15 cellular contexts compared by ENCODE assay signal in genomic region chr5:72121753-72122445, GRCh38. TPM values are rescaled to one million over a fixed set of nuclear protein-coding genes. Genes with fewer than 3 reads are reported as not detected.
DNase-seq lines count a peak whose midpoint lies in the region; ATAC-seq and TF ChIP-seq lines count a peak whose summit lies in the region.
"Had no signal": no experiment of that assay in that cellular context is flagged by ENCODE, and none has a peak within 500 bp of the region (broad histone marks: within the 10 kb centered on the region; RNA-seq: fewer than 3 reads in every experiment).

No MANE protein-coding gene starts in this region.

- H3K4me3 Mint-ChIP-seq in WTC11, result peak overlapping the region; percentile 52
- H3K4me3 Mint-ChIP-seq: activated CD4-positive, alpha-beta T cell treated with anti-CD3 and anti-CD28 coated beads for 36 hours; activated naive CD4-positive, alpha-beta T cell treated with anti-CD3 and anti-CD28 coated beads, Interleukin-2, amount 10 ng/mL, durations not matched to agents 7 days and 5 days; effector memory CD8-positive, alpha-beta T cell had no signal

- intact Hi-C loops in IMR-90 (cut with micrococcal nuclease), result no loop called here
- intact Hi-C loops in tibial artery (cut with DNase I; ENCODE audit: low total_unique reads), result no loop called here

- no peaks in the 10 kb centered on the region for H3K27me3 ChIP-seq in IMR-90 (ENCODE audit: control insufficient read depth, insufficient read depth, low read length)
- no peaks in the 10 kb centered on the region for H3K27me3 ChIP-seq in tibial artery

- H3K4me1 Mint-ChIP-seq in WTC11, result peaks cover 63% of the 10 kb centered on the region
- H3K4me1 Mint-ChIP-seq: activated CD4-positive, alpha-beta T cell treated with anti-CD3 and anti-CD28 coated beads for 36 hours; activated naive CD4-positive, alpha-beta T cell treated with anti-CD3 and anti-CD28 coated beads, Interleukin-2, amount 10 ng/mL, durations not matched to agents 7 days and 5 days had no signal

- H4K5ac ChIP-seq in IMR-90 (ENCODE audit: low read depth, low read length), result no peak overlapping the region

- H2AK5ac ChIP-seq in IMR-90 (ENCODE audit: low read depth, low read length), result no peak overlapping the region

- BruUV-seq in IMR-90 (replicated peaks; lab: Mats Ljungman, UMichigan), result no TSS peak

- dilution Hi-C loops in IMR-90 (cut with HindIII; ENCODE audit: low sequenced_read_pairs, unreplicated experiment), result no loop called here

- no peak overlapping the region for H3K56ac ChIP-seq in IMR-90 (ENCODE audit: extremely low read depth, insufficient read depth, low read length)

- H3K4me1 ChIP-seq in IMR-90 (ENCODE audit: control insufficient read depth, insufficient read depth, low read length) (peaks cover 24% of the 10 kb centered on the region), tibial artery (peaks cover 0 to 97% (median 42%) of the 10 kb centered on the region in 4 donors)

- peaks cover 3% of the 10 kb centered on the region for H3K9me3 ChIP-seq in IMR-90 (ENCODE audit: control insufficient read depth, insufficient read depth, low read length)
- no peaks in the 10 kb centered on the region for H3K9me3 ChIP-seq in tibial artery

- no peak overlapping the region for H3K27ac ChIP-seq in IMR-90 (ENCODE audit: insufficient read depth, low read length)
- peak overlapping the region in 1 of 2 donors; percentile 0 for H3K27ac ChIP-seq in tibial artery

- no peak overlapping the region for H3K14ac ChIP-seq in IMR-90 (replicated peaks; ENCODE audit: low read depth, low read length)

- H3K4ac ChIP-seq in IMR-90 (ENCODE audit: low read depth, low read length), result no peak overlapping the region

- peaks cover 7% of the 10 kb centered on the region for H3K9me3 Mint-ChIP-seq in WTC11
- H3K9me3 Mint-ChIP-seq: activated naive CD4-positive, alpha-beta T cell treated with anti-CD3 and anti-CD28 coated beads, Interleukin-2, amount 10 ng/mL, durations not matched to agents 7 days and 5 days; effector memory CD8-positive, alpha-beta T cell had no signal

- H2BK5ac ChIP-seq in IMR-90 (ENCODE audit: low read depth, low read length, poor library complexity, severe bottlenecking), result no peak overlapping the region

- no peak overlapping the region for H3K23ac ChIP-seq in IMR-90 (ENCODE audit: low read depth, low read length)

- H3K18ac ChIP-seq in IMR-90 (ENCODE audit: low read depth, low read length), result no peak overlapping the region

- no peaks in the 10 kb centered on the region for H3K27me3 Mint-ChIP-seq in WTC11 (ENCODE audit: low read depth)

- H3K79me1 ChIP-seq in IMR-90 (ENCODE audit: low read depth in 1 of 2, low read length in 2 of 2), result peaks cover 52 to 77% of the 10 kb centered on the region in 2 experiments

- peak overlapping the region; percentile 96 for H3K27ac Mint-ChIP-seq in WTC11
- H3K27ac Mint-ChIP-seq: activated CD4-positive, alpha-beta T cell treated with anti-CD3 and anti-CD28 coated beads for 36 hours; activated naive CD4-positive, alpha-beta T cell treated with anti-CD3 and anti-CD28 coated beads, Interleukin-2, amount 10 ng/mL, durations not matched to agents 7 days and 5 days; effector memory CD8-positive, alpha-beta T cell had no signal

- H3K4me2 ChIP-seq in IMR-90 (ENCODE audit: low read depth, low read length), result no peak overlapping the region

- H3K9ac ChIP-seq in IMR-90 (ENCODE audit: low read depth, low read length), result no peak overlapping the region

- TF ChIP-seq CTCF in IMR-90 (conservative IDR thresholded peaks at IDR 0.05; ENCODE audit: low read depth, low read length) (no peak), WTC11 (IDR thresholded peaks at IDR 0.05) (no peak), tibial artery (IDR thresholded peaks at IDR 0.05) (no peak)

- H3K36me3 ChIP-seq in IMR-90 (ENCODE audit: control insufficient read depth, insufficient read depth, low read length) (peaks cover 20% of the 10 kb centered on the region), tibial artery (peaks cover 16 to 32% (median 29%) of the 10 kb centered on the region in 3 donors)

- peaks cover 29% of the 10 kb centered on the region for H3K9me1 ChIP-seq in IMR-90 (ENCODE audit: insufficient read depth, low read length)

- TF ChIP-seq POLR2A in IMR-90 (IDR thresholded peaks at IDR 0.05; ENCODE audit: low read depth, low read length), result no peak

- H2AFZ ChIP-seq in IMR-90 (replicated peaks; ENCODE audit: low read length, poor library complexity), result no peak overlapping the region

- H3K36me3 Mint-ChIP-seq in WTC11, result peaks cover 24% of the 10 kb centered on the region
- H3K36me3 Mint-ChIP-seq: activated naive CD4-positive, alpha-beta T cell treated with anti-CD3 and anti-CD28 coated beads, Interleukin-2, amount 10 ng/mL, durations not matched to agents 7 days and 5 days had no signal

- no peak overlapping the region for H4K91ac ChIP-seq in IMR-90 (ENCODE audit: insufficient read depth, low read depth, low read length)

- TF ChIP-seq RAD21 in IMR-90 (IDR thresholded peaks at IDR 0.05; ENCODE audit: low read length), result no peak

- no peak for ATAC-seq in IMR-90 (ENCODE audit: low read depth)
- ATAC-seq in WTC11, result peak; percentile 78
- ATAC-seq in GM21381 (IDR thresholded peaks at IDR 0.05; ENCODE audit: unreplicated experiment), result no peak
- no peak for ATAC-seq in HG03108 (IDR thresholded peaks at IDR 0.05; ENCODE audit: unreplicated experiment)
- ATAC-seq: activated CD4-positive, alpha-beta T cell treated with anti-CD3 and anti-CD28 coated beads for 36 hours; effector memory CD8-positive, alpha-beta T cell had no signal

- no CpG with 5 or more reads among the region's 12 CpGs for WGBS in IMR-90 (ENCODE audit: extremely low coverage in 2 of 2, insufficient read length in 1 of 2), 2 experiments

- H4K8ac ChIP-seq in IMR-90 (ENCODE audit: low read depth in 2 of 2, low read length in 2 of 2), result no peak overlapping the region

- H3K4me3 ChIP-seq in IMR-90 (ENCODE audit: insufficient read depth, low read depth, low read length), result no peak overlapping the region
- H3K4me3 ChIP-seq in tibial artery, result no peak overlapping the region

- H2BK15ac ChIP-seq in IMR-90 (ENCODE audit: low read depth, low read length), result no peak overlapping the region

- CTCF ChIA-PET in IMR-90 (lab: Yijun Ruan, JAX) (no interaction called here), WTC11 (lab: Charles Lee) (interaction anchor here (0.5 to 1.3 kb wide), 2 partner anchors 12 to 187 kb away, joined by 3 read pairs; no protein-coding TSS in a partner anchor)

- no peak overlapping the region for H2BK20ac ChIP-seq in IMR-90 (ENCODE audit: low read depth, low read length)

- POLR2A ChIA-PET in IMR-90 (lab: Charles Lee; ENCODE audit: unreplicated experiment) (no interaction called here), WTC11 (lab: Charles Lee) (interaction anchor here (1.0 kb wide), 1 partner anchor 13 kb away, joined by 3 read pairs; no protein-coding TSS in a partner anchor)

- DNase-seq in DMS53 treated with DMSO at 0.1 percent for 48 hours (lab: John Stamatoyannopoulos, UW; ENCODE audit: unreplicated experiment), result peak; percentile 32
- DNase-seq in IMR-90, result no peak
- peak; percentile 49 for DNase-seq in WTC11 (ENCODE audit: low spot score)
- peak; percentile 28 for DNase-seq in iPS-NIHi7 (ENCODE audit: extremely low spot score)
- DNase-seq in NCI-H524 (lab: John Stamatoyannopoulos, UW), result no peak
- no peak for DNase-seq in tibial artery
- DNase-seq: activated CD4-positive, alpha-beta T cell treated with anti-CD3 and anti-CD28 coated beads for 36 hours; activated naive CD4-positive, alpha-beta T cell treated with anti-CD3 and anti-CD28 coated beads, Interleukin-2, amount 10 ng/mL, durations not matched to agents 7 days and 5 days; effector memory CD8-positive, alpha-beta T cell; GF-D8; NCI-H446; stimulated activated CD4-positive, alpha-beta T cell treated with anti-CD3 and anti-CD28 coated beads, Interleukin-4, amount 100 ng/mL, for 1 hour had no signal

- peaks cover 51% of the 10 kb centered on the region for H4K20me1 ChIP-seq in IMR-90 (ENCODE audit: insufficient read depth, low read length)

- in situ Hi-C loops in IMR-90 (cut with MboI; ENCODE audit: low sequenced_read_pairs), result no loop called here

- H2AK9ac ChIP-seq in IMR-90 (replicated peaks; ENCODE audit: low read depth, low read length, poor library complexity), result no peak overlapping the region

- no peak overlapping the region for H2BK120ac ChIP-seq in IMR-90 (ENCODE audit: low read depth, low read length)

TF ChIP-seq in IMR-90, 13 proteins besides CTCF, POLR2A, EP300 and RAD21:
- TF ChIP-seq BHLHE40 (IDR thresholded peaks at IDR 0.05; ENCODE audit: low read depth, low read length) (no peak), RCOR1 (IDR thresholded peaks at IDR 0.05; ENCODE audit: insufficient replicate concordance, low read length) (no peak), MAFK (IDR thresholded peaks at IDR 0.05; ENCODE audit: low read depth, low read length) (no peak), CEBPB (IDR thresholded peaks at IDR 0.05; ENCODE audit: low read depth, low read length) (peak; percentile 68), RFX5 (IDR thresholded peaks at IDR 0.05; ENCODE audit: low read depth, low read length) (no peak), SMC3 (IDR thresholded peaks at IDR 0.05; ENCODE audit: low read depth, low read length) (no peak)
TF ChIP-seq in IMR-90: peak in this region for 1.

TF ChIP-seq in WTC11, 78 proteins besides CTCF, POLR2A, EP300 and RAD21:
- TF ChIP-seq ZNF232 (CRISPR knock-in tag; IDR thresholded peaks at IDR 0.05) (no peak), ZNF263 (CRISPR knock-in tag; IDR thresholded peaks at IDR 0.05; ENCODE audit: low read depth) (no peak), ZNF121 (CRISPR knock-in tag; IDR thresholded peaks at IDR 0.05) (peak; percentile 76; the same call in 1 of the 2 replicates), ETV6 (CRISPR knock-in tag; IDR thresholded peaks at IDR 0.05) (no peak), ATF3 (CRISPR knock-in tag; conservative IDR thresholded peaks at IDR 0.05) (no peak), JAZF1 (CRISPR knock-in tag; IDR thresholded peaks at IDR 0.05) (no peak), MAX (CRISPR knock-in tag; IDR thresholded peaks at IDR 0.05) (0 out of 2 replicates have a peak, but pooled peaks have one; percentile 40)
TF ChIP-seq in WTC11: peak in this region for 2.

RNA-seq across cellular contexts. Expression of gene MAP1B, which starts 14.6 kb away (rescaled TPM):
- 183 and 212 TPM in 2 replicates for total RNA-seq in IMR-90 (2012; rRNA removed)
- 38.8 and 41.1 TPM in 2 replicates for polyA plus RNA-seq in IMR-90 (2012; rRNA removed)
- polyA plus RNA-seq in IMR-90 (2012; cell fraction: cytosol; rRNA removed), result 19.2 and 29.1 TPM in 2 replicates
- 33.2 and 44.8 TPM in 2 replicates for polyA plus RNA-seq in IMR-90 (2012; cell fraction: nucleus; rRNA removed; ENCODE audit: low replicate concordance)
- total RNA-seq in WTC11 (2021), result 65.4 to 95.0 TPM (median 65.7 TPM) in 3 replicates
- total RNA-seq: OCI-LY7 had no signal

Comparison
In these comparisons a context has a peak if more than half of its experiments do, and no peak if none do; other contexts are left out.
1. DNase-seq: peak in DMS53 treated with DMSO at 0.1 percent for 48 hours (single experiment), WTC11 (single experiment) and iPS-NIHi7 (single experiment); none in IMR-90 (single experiment), NCI-H524 (0 of 2) and tibial artery (0 of 2).